ENCODE assay signal across 2 cellular contexts in the genomic region with DNA sequence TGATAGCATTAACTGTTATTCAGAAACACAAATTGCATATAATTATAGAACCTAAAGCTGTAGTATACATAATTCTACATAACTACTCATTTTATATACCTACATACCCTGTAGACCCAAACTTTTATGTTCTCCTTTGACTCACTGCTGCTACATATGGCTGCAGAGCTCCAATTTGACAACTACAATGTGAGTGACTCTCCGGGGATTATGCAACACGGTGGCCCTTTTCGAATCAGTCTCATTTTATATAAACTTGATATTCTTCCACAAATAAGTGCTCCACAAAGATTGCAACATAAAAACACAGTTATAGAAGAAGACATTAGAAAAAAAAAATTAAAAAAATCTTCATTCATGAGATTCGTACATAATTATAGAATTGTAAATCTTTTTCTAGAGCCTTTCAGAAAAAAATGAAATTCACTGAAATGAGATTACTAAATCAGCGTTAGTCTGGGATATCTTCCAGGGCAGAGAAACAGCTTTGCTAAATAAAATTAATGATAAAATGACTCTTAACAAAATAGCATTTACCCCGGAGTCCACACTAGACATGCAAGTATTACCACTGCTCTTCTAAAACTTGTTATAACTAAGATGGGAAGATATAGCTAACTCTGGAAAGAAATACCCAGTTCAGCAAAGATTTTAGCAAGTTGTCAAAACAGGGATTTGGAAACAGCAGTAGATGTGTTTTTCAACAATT.
TF ChIP-seq lines count a peak whose summit lies in the region.

No MANE protein-coding gene starts in this region.

TF ChIP-seq in SK-N-SH treated with all-trans-retinoic acid at 6 μM for 48 hours, 23 proteins besides CTCF, POLR2A, EP300 and RAD21 (continued from another document):
- TF ChIP-seq, protein P1, sequence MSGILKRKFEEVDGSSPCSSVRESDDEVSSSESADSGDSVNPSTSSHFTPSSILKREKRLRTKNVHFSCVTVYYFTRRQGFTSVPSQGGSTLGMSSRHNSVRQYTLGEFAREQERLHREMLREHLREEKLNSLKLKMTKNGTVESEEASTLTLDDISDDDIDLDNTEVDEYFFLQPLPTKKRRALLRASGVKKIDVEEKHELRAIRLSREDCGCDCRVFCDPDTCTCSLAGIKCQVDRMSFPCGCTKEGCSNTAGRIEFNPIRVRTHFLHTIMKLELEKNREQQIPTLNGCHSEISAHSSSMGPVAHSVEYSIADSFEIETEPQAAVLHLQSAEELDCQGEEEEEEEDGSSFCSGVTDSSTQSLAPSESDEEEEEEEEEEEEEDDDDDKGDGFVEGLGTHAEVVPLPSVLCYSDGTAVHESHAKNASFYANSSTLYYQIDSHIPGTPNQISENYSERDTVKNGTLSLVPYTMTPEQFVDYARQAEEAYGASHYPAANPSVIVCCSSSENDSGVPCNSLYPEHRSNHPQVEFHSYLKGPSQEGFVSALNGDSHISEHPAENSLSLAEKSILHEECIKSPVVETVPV (CRISPR knock-in tag; IDR thresholded peaks at IDR 0.05) = no peak
- TF ChIP-seq, protein P2, sequence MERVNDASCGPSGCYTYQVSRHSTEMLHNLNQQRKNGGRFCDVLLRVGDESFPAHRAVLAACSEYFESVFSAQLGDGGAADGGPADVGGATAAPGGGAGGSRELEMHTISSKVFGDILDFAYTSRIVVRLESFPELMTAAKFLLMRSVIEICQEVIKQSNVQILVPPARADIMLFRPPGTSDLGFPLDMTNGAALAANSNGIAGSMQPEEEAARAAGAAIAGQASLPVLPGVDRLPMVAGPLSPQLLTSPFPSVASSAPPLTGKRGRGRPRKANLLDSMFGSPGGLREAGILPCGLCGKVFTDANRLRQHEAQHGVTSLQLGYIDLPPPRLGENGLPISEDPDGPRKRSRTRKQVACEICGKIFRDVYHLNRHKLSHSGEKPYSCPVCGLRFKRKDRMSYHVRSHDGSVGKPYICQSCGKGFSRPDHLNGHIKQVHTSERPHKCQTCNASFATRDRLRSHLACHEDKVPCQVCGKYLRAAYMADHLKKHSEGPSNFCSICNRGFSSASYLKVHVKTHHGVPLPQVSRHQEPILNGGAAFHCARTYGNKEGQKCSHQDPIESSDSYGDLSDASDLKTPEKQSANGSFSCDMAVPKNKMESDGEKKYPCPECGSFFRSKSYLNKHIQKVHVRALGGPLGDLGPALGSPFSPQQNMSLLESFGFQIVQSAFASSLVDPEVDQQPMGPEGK (CRISPR knock-in tag; IDR thresholded peaks at IDR 0.05; ENCODE audit: borderline replicate concordance) = no peak
- TF ChIP-seq GLIS3 (CRISPR knock-in tag; IDR thresholded peaks at IDR 0.05) = no peak
- TF ChIP-seq SNAI2 (CRISPR knock-in tag; IDR thresholded peaks at IDR 0.05) = no peak
- no peak for TF ChIP-seq ZFP30 (CRISPR knock-in tag; IDR thresholded peaks at IDR 0.05)
- no peak for TF ChIP-seq TOX (CRISPR knock-in tag; IDR thresholded peaks at IDR 0.05; ENCODE audit: borderline replicate concordance)
- no peak for TF ChIP-seq ZFP3 (CRISPR knock-in tag; IDR thresholded peaks at IDR 0.05)
- TF ChIP-seq CSDC2 (CRISPR knock-in tag; IDR thresholded peaks at IDR 0.05) = no peak

TF ChIP-seq in SK-N-SH, 30 proteins besides CTCF, POLR2A, EP300 and RAD21 (continued from another document):
- TF ChIP-seq TAF1 (IDR thresholded peaks at IDR 0.05; ENCODE audit: borderline replicate concordance, low read depth, low read length) (no peak), GABPA (IDR thresholded peaks at IDR 0.05; ENCODE audit: low read depth) (no peak), FOXJ3 (CRISPR knock-in tag; IDR thresholded peaks at IDR 0.05) (no peak), YY1 (IDR thresholded peaks at IDR 0.05; ENCODE audit: low read depth) (no peak), POLR2AphosphoS5 (IDR thresholded peaks at IDR 0.05; ENCODE audit: low read depth, low read length) (no peak), GATA2 (CRISPR knock-in tag; IDR thresholded peaks at IDR 0.05) (no peak), MXI1 (IDR thresholded peaks at IDR 0.05; ENCODE audit: low read depth, low read length) (no peak), CHD2 (IDR thresholded peaks at IDR 0.05; ENCODE audit: low read length, partially characterized antibody) (no peak)
- TF ChIP-seq, protein P3, sequence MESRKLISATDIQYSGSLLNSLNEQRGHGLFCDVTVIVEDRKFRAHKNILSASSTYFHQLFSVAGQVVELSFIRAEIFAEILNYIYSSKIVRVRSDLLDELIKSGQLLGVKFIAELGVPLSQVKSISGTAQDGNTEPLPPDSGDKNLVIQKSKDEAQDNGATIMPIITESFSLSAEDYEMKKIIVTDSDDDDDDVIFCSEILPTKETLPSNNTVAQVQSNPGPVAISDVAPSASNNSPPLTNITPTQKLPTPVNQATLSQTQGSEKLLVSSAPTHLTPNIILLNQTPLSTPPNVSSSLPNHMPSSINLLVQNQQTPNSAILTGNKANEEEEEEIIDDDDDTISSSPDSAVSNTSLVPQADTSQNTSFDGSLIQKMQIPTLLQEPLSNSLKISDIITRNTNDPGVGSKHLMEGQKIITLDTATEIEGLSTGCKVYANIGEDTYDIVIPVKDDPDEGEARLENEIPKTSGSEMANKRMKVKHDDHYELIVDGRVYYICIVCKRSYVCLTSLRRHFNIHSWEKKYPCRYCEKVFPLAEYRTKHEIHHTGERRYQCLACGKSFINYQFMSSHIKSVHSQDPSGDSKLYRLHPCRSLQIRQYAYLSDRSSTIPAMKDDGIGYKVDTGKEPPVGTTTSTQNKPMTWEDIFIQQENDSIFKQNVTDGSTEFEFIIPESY (IDR thresholded peaks at IDR 0.05; ENCODE audit: borderline replicate concordance, low read depth) = no peak
- TF ChIP-seq, protein P4, sequence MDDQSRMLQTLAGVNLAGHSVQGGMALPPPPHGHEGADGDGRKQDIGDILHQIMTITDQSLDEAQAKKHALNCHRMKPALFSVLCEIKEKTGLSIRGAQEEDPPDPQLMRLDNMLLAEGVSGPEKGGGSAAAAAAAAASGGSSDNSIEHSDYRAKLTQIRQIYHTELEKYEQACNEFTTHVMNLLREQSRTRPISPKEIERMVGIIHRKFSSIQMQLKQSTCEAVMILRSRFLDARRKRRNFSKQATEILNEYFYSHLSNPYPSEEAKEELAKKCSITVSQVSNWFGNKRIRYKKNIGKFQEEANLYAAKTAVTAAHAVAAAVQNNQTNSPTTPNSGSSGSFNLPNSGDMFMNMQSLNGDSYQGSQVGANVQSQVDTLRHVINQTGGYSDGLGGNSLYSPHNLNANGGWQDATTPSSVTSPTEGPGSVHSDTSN (IDR thresholded peaks at IDR 0.05) = no peak
- TF ChIP-seq, protein P5, sequence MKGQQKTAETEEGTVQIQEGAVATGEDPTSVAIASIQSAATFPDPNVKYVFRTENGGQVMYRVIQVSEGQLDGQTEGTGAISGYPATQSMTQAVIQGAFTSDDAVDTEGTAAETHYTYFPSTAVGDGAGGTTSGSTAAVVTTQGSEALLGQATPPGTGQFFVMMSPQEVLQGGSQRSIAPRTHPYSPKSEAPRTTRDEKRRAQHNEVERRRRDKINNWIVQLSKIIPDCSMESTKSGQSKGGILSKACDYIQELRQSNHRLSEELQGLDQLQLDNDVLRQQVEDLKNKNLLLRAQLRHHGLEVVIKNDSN (IDR thresholded peaks at IDR 0.05; ENCODE audit: borderline replicate concordance, low read depth) = no peak
